Comparison of ENCODE assay signal across 16 cellular contexts in the genomic region with DNA sequence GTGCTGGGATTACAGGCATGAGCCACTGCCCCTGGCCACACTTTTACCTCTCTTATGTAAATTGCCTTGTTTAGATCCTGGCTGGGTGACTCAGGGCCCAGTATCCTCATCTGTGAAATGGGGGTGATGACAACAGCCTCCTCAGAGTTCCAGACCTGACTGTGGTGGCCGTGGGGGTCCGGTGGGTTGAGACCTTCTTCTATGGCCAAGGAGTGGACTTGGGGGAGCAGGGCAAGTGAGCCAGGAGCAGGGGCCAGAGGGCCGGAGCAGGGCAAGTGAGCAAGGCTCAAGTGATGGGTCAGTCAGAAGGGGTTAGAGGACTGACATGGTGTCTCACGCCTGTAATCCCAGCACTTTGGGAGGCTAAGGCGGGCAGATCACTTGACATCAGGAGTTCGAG.
"Had no signal": no experiment of that assay in that cellular context is flagged by ENCODE, and none has a peak within 500 bp of the region (broad histone marks: within the 10 kb centered on the region; RNA-seq: fewer than 3 reads in every experiment).

No MANE protein-coding gene starts in this region.

- H3K36me3 Mint-ChIP-seq: activated naive CD4-positive, alpha-beta T cell treated with anti-CD3 and anti-CD28 coated beads, Interleukin-2, amount 50 U/mL, for 72 hours had no signal

- H3K27ac ChIP-seq: body of pancreas, esophagus muscularis mucosa, parathyroid adenoma, tibial artery, uterus had no signal

- H3K9ac ChIP-seq: parathyroid adenoma had no signal

- H3K27me3 ChIP-seq: body of pancreas, colonic mucosa, esophagus muscularis mucosa, uterus had no signal

- H3K36me3 ChIP-seq: colonic mucosa, esophagus muscularis mucosa, tibial artery, uterus had no signal

- H3K4me1 ChIP-seq: parathyroid adenoma had no signal

- FAIRE-seq: islet of Langerhans had no signal

- H2AFZ ChIP-seq: parathyroid adenoma had no signal

- DNase-seq: activated CD4-positive, CD25-positive, alpha-beta regulatory T cell treated with anti-CD3 and anti-CD28 coated beads, Interleukin-2, amount 50 U/mL, for 72 hours; activated CD8-positive, alpha-beta memory T cell treated with anti-CD3 and anti-CD28 coated beads for 24 hours; amygdala; body of pancreas; caudate nucleus; colonic mucosa; left colon; midbrain; stimulated activated CD4-positive, alpha-beta T cell treated with anti-CD3 and anti-CD28 coated beads, Interleukin-2, amount 100 ng/mL, for 48 hours; tibial artery; uterus had no signal

- H3K9me3 ChIP-seq: body of pancreas, colonic mucosa, esophagus muscularis mucosa, tibial artery, uterus had no signal

- H3K79me2 ChIP-seq: parathyroid adenoma had no signal

- ATAC-seq: body of pancreas had no signal

- H3K4me3 ChIP-seq: body of pancreas, colonic mucosa, esophagus muscularis mucosa, lung, tibial artery, uterus had no signal
